2 cellular contexts compared by ENCODE assay signal in genomic region chr15:39602143-39602542, GRCh38.
TF ChIP-seq lines count a peak whose summit lies in the region.

No MANE protein-coding gene starts in this region.

TF ChIP-seq in HCT116, 20 proteins besides CTCF, POLR2A, EP300 and RAD21:
- TF ChIP-seq TCF7L2 (IDR thresholded peaks at IDR 0.05; ENCODE audit: borderline replicate concordance, extremely low read depth, insufficient read depth, insufficient read length) (no peak), SP1 (IDR thresholded peaks at IDR 0.05; ENCODE audit: low read depth) (no peak), EGR1 (IDR thresholded peaks at IDR 0.05; ENCODE audit: low read depth) (no peak), ZBTB33 (IDR thresholded peaks at IDR 0.05; ENCODE audit: extremely low read depth, insufficient replicate concordance, low read length) (no peak), FOSL1 (IDR thresholded peaks at IDR 0.05; ENCODE audit: low read depth) (no peak), POLR2AphosphoS5 (IDR thresholded peaks at IDR 0.05; ENCODE audit: low read depth, low read length) (no peak), EZH2phosphoT487 (IDR thresholded peaks at IDR 0.05; ENCODE audit: borderline replicate concordance) (no peak)

TF ChIP-seq in GM12878, 131 proteins besides CTCF, POLR2A, EP300 and RAD21:
- TF ChIP-seq SPI1 (IDR thresholded peaks at IDR 0.05; ENCODE audit: borderline replicate concordance, insufficient read depth, low read depth, low read length), result no peak
- no peak for TF ChIP-seq ZNF217 (IDR thresholded peaks at IDR 0.05)
- no peak for TF ChIP-seq SUPT20H (IDR thresholded peaks at IDR 0.05; ENCODE audit: borderline replicate concordance, control insufficient read depth, low read depth, low read length)
- no peak for TF ChIP-seq TCF7 (IDR thresholded peaks at IDR 0.05; ENCODE audit: borderline replicate concordance)
- TF ChIP-seq ASH2L (IDR thresholded peaks at IDR 0.05; ENCODE audit: borderline replicate concordance, low read depth), result no peak
- TF ChIP-seq NR2C1 (IDR thresholded peaks at IDR 0.05), result no peak
- TF ChIP-seq TAF1 (IDR thresholded peaks at IDR 0.05; ENCODE audit: borderline replicate concordance, low read depth, low read length), result no peak
- no peak for TF ChIP-seq NFYA (IDR thresholded peaks at IDR 0.05; ENCODE audit: borderline replicate concordance, low read depth, low read length)
- TF ChIP-seq MEF2B (IDR thresholded peaks at IDR 0.05; ENCODE audit: partially characterized antibody, poor library complexity, severe bottlenecking), result no peak
- no peak for TF ChIP-seq NRF1 (conservative IDR thresholded peaks at IDR 0.05; ENCODE audit: low read depth, low read length)
- no peak for TF ChIP-seq E4F1 (IDR thresholded peaks at IDR 0.05; ENCODE audit: borderline replicate concordance, partially characterized antibody)
- no peak for TF ChIP-seq BMI1 (IDR thresholded peaks at IDR 0.05; ENCODE audit: borderline replicate concordance)
- TF ChIP-seq ZZZ3 (IDR thresholded peaks at IDR 0.05; ENCODE audit: control insufficient read depth, insufficient read length, low read depth), result no peak
- no peak for TF ChIP-seq YBX1 (IDR thresholded peaks at IDR 0.05)
- no peak for TF ChIP-seq NR2F1 (conservative IDR thresholded peaks at IDR 0.05)
- no peak for TF ChIP-seq SIN3A (IDR thresholded peaks at IDR 0.05; ENCODE audit: low read depth, low read length)
- TF ChIP-seq FOXK2 (IDR thresholded peaks at IDR 0.05), result no peak
- no peak for TF ChIP-seq KLF5 (IDR thresholded peaks at IDR 0.05; ENCODE audit: partially characterized antibody)
- no peak for TF ChIP-seq CBX3 (IDR thresholded peaks at IDR 0.05; ENCODE audit: borderline replicate concordance, low read depth)
- no peak for TF ChIP-seq ATF3 (IDR thresholded peaks at IDR 0.05; ENCODE audit: borderline replicate concordance, extremely low read depth, low read depth, low read length)
